9 cellular contexts compared by ENCODE assay signal in genomic region chr16:70429888-70430666, GRCh38. TPM values are rescaled to one million over a fixed set of nuclear protein-coding genes. Genes with fewer than 3 reads are reported as not detected.
A peak's percentile ranks its signal among the peaks of the same experiment; 100 is the strongest.
DNase-seq lines count a peak whose midpoint lies in the region; ATAC-seq, FAIRE-seq and TF ChIP-seq lines count a peak whose summit lies in the region.
"Had no signal": no experiment of that assay in that cellular context is flagged by ENCODE, and none has a peak within 500 bp of the region (broad histone marks: within the 10 kb centered on the region; RNA-seq: fewer than 3 reads in every experiment).

No MANE protein-coding gene starts in this region.

- DNase-seq in GM12865 (ENCODE audit: low read depth) (peak; percentile 72), astrocyte (ENCODE audit: low read depth) (no peak), neural progenitor cell (ENCODE audit: low spot score) (no peak), D721Med (ENCODE audit: insufficient read length, low spot score) (no peak), hippocampal formation (lab: John Stamatoyannopoulos, UW) (no peak)

- H3K27ac ChIP-seq in astrocyte (ENCODE audit: low read depth, low read length) (no peak overlapping the region), neural progenitor cell (peak overlapping the region; percentile 81)
- H3K27ac ChIP-seq: GM23248 had no signal

- H3K36me3 Mint-ChIP-seq in astrocyte (ENCODE audit: low read depth, unreplicated experiment) = peaks cover 11% of the 10 kb centered on the region
- peaks cover 9% of the 10 kb centered on the region for H3K36me3 Mint-ChIP-seq in neural progenitor cell

- ATAC-seq in HG03280 (IDR thresholded peaks at IDR 0.05; ENCODE audit: unreplicated experiment) = peak; percentile 3
- no peak for ATAC-seq in HG03469 (IDR thresholded peaks at IDR 0.05; ENCODE audit: unreplicated experiment)
- ATAC-seq in GM21717 (IDR thresholded peaks at IDR 0.05; ENCODE audit: unreplicated experiment) = no peak

- H4K20me1 ChIP-seq in astrocyte (ENCODE audit: insufficient read depth, low read length) (peaks cover 66% of the 10 kb centered on the region), neural progenitor cell (ENCODE audit: low read depth) (peaks cover 4% of the 10 kb centered on the region)

- no peak for FAIRE-seq in astrocyte (lab: Jason Lieb, UNC)
- FAIRE-seq in D721Med (lab: Jason Lieb, UNC) = no peak

- H3K27ac Mint-ChIP-seq in astrocyte (ENCODE audit: unreplicated experiment) (peak overlapping the region; percentile 89), neural progenitor cell (peak overlapping the region; percentile 97)

- H3K4me2 ChIP-seq in astrocyte (ENCODE audit: low read length) (peak overlapping the region; percentile 68), neural progenitor cell (peak overlapping the region; percentile 21)

- H3K4me1 Mint-ChIP-seq in astrocyte (ENCODE audit: low read depth, unreplicated experiment) (peaks cover 64% of the 10 kb centered on the region), neural progenitor cell (peaks cover 68% of the 10 kb centered on the region)

- H3F3A ChIP-seq in neural progenitor cell (ENCODE audit: low read depth) = peaks cover 35% of the 10 kb centered on the region

- H3K4me3 Mint-ChIP-seq in astrocyte (ENCODE audit: unreplicated experiment) = peak overlapping the region; percentile 54
- H3K4me3 Mint-ChIP-seq in neural progenitor cell = peak overlapping the region; percentile 38

- H3K9me3 ChIP-seq in astrocyte (ENCODE audit: insufficient read depth, low read depth, low read length) (no peaks in the 10 kb centered on the region), neural progenitor cell (ENCODE audit: low read depth) (no peaks in the 10 kb centered on the region)

- H3K36me3 ChIP-seq in astrocyte (ENCODE audit: insufficient read depth, low read length) (no peaks in the 10 kb centered on the region), neural progenitor cell (no peaks in the 10 kb centered on the region)

- H3K9me3 Mint-ChIP-seq in astrocyte (ENCODE audit: unreplicated experiment) (no peaks in the 10 kb centered on the region), neural progenitor cell (no peaks in the 10 kb centered on the region)

- H3K79me2 ChIP-seq in astrocyte (ENCODE audit: insufficient read depth, low read length) (peaks cover 91% of the 10 kb centered on the region), neural progenitor cell (ENCODE audit: low read depth) (peaks cover 86% of the 10 kb centered on the region)

- H3K27me3 Mint-ChIP-seq in astrocyte (ENCODE audit: low read depth, unreplicated experiment) (no peaks in the 10 kb centered on the region), neural progenitor cell (ENCODE audit: insufficient read depth, low read depth) (peaks cover 3% of the 10 kb centered on the region)

- H3K27me3 ChIP-seq in astrocyte (ENCODE audit: insufficient read depth, low read length) (no peaks in the 10 kb centered on the region), neural progenitor cell (no peaks in the 10 kb centered on the region)

- H3K4me1 ChIP-seq in astrocyte (ENCODE audit: insufficient read depth, low read length) (peaks cover 52% of the 10 kb centered on the region), neural progenitor cell (peaks cover 33% of the 10 kb centered on the region)

- H3K9ac ChIP-seq in astrocyte (ENCODE audit: low read length) = no peak overlapping the region
- peak overlapping the region; percentile 14 for H3K9ac ChIP-seq in neural progenitor cell
- H3K9ac ChIP-seq: GM23248 had no signal

- H3K4me3 ChIP-seq in GM12865 (ENCODE audit: low read depth, low read length) (peak overlapping the region; percentile 23), astrocyte (ENCODE audit: insufficient read depth, low read depth, low read length) (no peak overlapping the region), neural progenitor cell (no peak overlapping the region)
- H3K4me3 ChIP-seq: GM23248 had no signal

- TF ChIP-seq CTCF in GM12865 (IDR thresholded peaks at IDR 0.05; ENCODE audit: insufficient read depth, low read depth, low read length, missing control alignments) (no peak), astrocyte (IDR thresholded peaks at IDR 0.05; ENCODE audit: insufficient read depth, low read depth, low read length) (no peak), neural progenitor cell (IDR thresholded peaks at IDR 0.05) (no peak), D721Med (IDR thresholded peaks at IDR 0.05; ENCODE audit: insufficient read depth, missing control alignments) (no peak)

- H2AFZ ChIP-seq in astrocyte (ENCODE audit: low read depth, low read length) = no peak overlapping the region
- no peak overlapping the region for H2AFZ ChIP-seq in neural progenitor cell (replicated peaks)
- H2AFZ ChIP-seq: GM23248 had no signal

RNA-seq across cellular contexts. Expression of gene ST3GAL2, which starts 8.8 kb away (rescaled TPM):
- 108 and 130 TPM in 2 replicates for total RNA-seq in astrocyte
- total RNA-seq in neural progenitor cell (ENCODE audit: low replicate concordance) = 11.6 and 34.5 TPM in 2 replicates

RNA-seq across cellular contexts. Expression of gene FCSK, which starts 24.3 kb away (rescaled TPM):
- 9.7 and 12.0 TPM in 2 replicates for total RNA-seq in astrocyte
- 11.0 and 12.0 TPM in 2 replicates for total RNA-seq in neural progenitor cell (ENCODE audit: low replicate concordance)
